ENCODE assay signal across 9 cellular contexts in genomic region chr17:1713878-1714487, GRCh38. TPM values are rescaled to one million over a fixed set of nuclear protein-coding genes. Genes with fewer than 3 reads are reported as not detected.
DNase-seq lines count a peak whose midpoint lies in the region; ATAC-seq lines count a peak whose summit lies in the region.
"Had no signal": no experiment of that assay in that cellular context is flagged by ENCODE, and none has a peak within 500 bp of the region (broad histone marks: within the 10 kb centered on the region; RNA-seq: fewer than 3 reads in every experiment).

No MANE protein-coding gene starts in this region.

- H3K36me3 ChIP-seq in mesodermal cell (ENCODE audit: control insufficient read depth, insufficient read depth, low read length): peaks cover 36% of the 10 kb centered on the region

- peak overlapping the region; percentile 44 for H3K4me3 Mint-ChIP-seq in activated CD4-positive, alpha-beta T cell treated with anti-CD3 and anti-CD28 coated beads for 36 hours
- H3K4me3 Mint-ChIP-seq in central memory CD8-positive, alpha-beta T cell: peak overlapping the region; percentile 94

- POLR2A ChIA-PET in activated CD4-positive, alpha-beta T cell treated with anti-CD3 and anti-CD28 coated beads for 36 hours (lab: Charles Lee): interaction anchor here (0.6 to 0.7 kb wide), 2 partner anchors 446 to 616 kb away, joined by 3 to 4 read pairs; no protein-coding TSS in a partner anchor

- no peaks in the 10 kb centered on the region for H3K9me3 ChIP-seq in mesodermal cell (ENCODE audit: control insufficient read depth, low read length)
- H3K9me3 ChIP-seq: neutrophil had no signal

- intact Hi-C loops in activated CD4-positive, alpha-beta T cell treated with anti-CD3 and anti-CD28 coated beads for 36 hours (cut with DNase I, micrococcal nuclease): loop anchor here in 1 of 2 experiments (10.0 kb wide), 1 partner anchor 149 kb away; the partner anchor contains the start of gene PITPNA

- CTCF ChIA-PET in activated CD4-positive, alpha-beta T cell treated with anti-CD3 and anti-CD28 coated beads for 36 hours (lab: Charles Lee): interaction anchor here (0.6 to 2.5 kb wide), 4 partner anchors 10 to 151 kb away, joined by 3 to 8 read pairs (median 4); partner anchors contain the start of gene PITPNA

- H3K4me3 ChIP-seq in mesodermal cell (ENCODE audit: extremely low read depth, insufficient read depth, low read length, poor library complexity, severe bottlenecking): peak overlapping the region; percentile 99

- ATAC-seq in activated CD4-positive, alpha-beta T cell treated with anti-CD3 and anti-CD28 coated beads for 36 hours: no peak
- no peak for ATAC-seq in central memory CD8-positive, alpha-beta T cell (replicated peaks; ENCODE audit: extremely low read depth, poor library complexity, severe bottlenecking)

- peaks cover 26% of the 10 kb centered on the region for H3K4me1 Mint-ChIP-seq in activated CD4-positive, alpha-beta T cell treated with anti-CD3 and anti-CD28 coated beads for 36 hours
- H3K4me1 Mint-ChIP-seq in central memory CD8-positive, alpha-beta T cell: peaks cover 41% of the 10 kb centered on the region

- H3K36me3 Mint-ChIP-seq in activated CD4-positive, alpha-beta T cell treated with anti-CD3 and anti-CD28 coated beads for 36 hours (ENCODE audit: low read depth): no peaks in the 10 kb centered on the region
- peaks cover 19% of the 10 kb centered on the region for H3K36me3 Mint-ChIP-seq in central memory CD8-positive, alpha-beta T cell (ENCODE audit: insufficient read depth)

- WGBS in mesodermal cell (ENCODE audit: insufficient coverage in 2 of 2), 2 experiments: 7 to 12% methylated on average over 8 to 10 of the region's 11 CpGs

- peaks cover 4% of the 10 kb centered on the region for H3K27me3 Mint-ChIP-seq in activated CD4-positive, alpha-beta T cell treated with anti-CD3 and anti-CD28 coated beads for 36 hours
- H3K27me3 Mint-ChIP-seq in central memory CD8-positive, alpha-beta T cell: no peaks in the 10 kb centered on the region

- peaks cover 44% of the 10 kb centered on the region for H3K4me1 ChIP-seq in mesodermal cell (ENCODE audit: control insufficient read depth, insufficient read depth, low read length, poor library complexity, severe bottlenecking)

- no peak for DNase-seq in activated CD4-positive, alpha-beta T cell treated with anti-CD3 and anti-CD28 coated beads for 36 hours
- DNase-seq in activated CD4-positive, alpha-beta T cell treated with anti-CD3 and anti-CD28 coated beads, Interleukin-2, amount 50 U/mL, for 1 hour: no peak
- DNase-seq in NCI-H510A (lab: John Stamatoyannopoulos, UW): peak; percentile 22
- DNase-seq in central memory CD8-positive, alpha-beta T cell (ENCODE audit: low spot score in 2 of 2): no peak
- no peak for DNase-seq in Kasumi-1 (lab: John Stamatoyannopoulos, UW)
- DNase-seq in RPMI8226: no peak
- no peak for DNase-seq in effector CD8-positive, alpha-beta T cell (lab: John Stamatoyannopoulos, UW)

- no peak overlapping the region for H3K27ac Mint-ChIP-seq in activated CD4-positive, alpha-beta T cell treated with anti-CD3 and anti-CD28 coated beads for 36 hours
- no peak overlapping the region for H3K27ac Mint-ChIP-seq in central memory CD8-positive, alpha-beta T cell (ENCODE audit: low read depth)

- H3K9me3 Mint-ChIP-seq in activated CD4-positive, alpha-beta T cell treated with anti-CD3 and anti-CD28 coated beads for 36 hours (ENCODE audit: low read depth): no peaks in the 10 kb centered on the region
- H3K9me3 Mint-ChIP-seq in central memory CD8-positive, alpha-beta T cell: no peaks in the 10 kb centered on the region

- H3K27ac ChIP-seq in mesodermal cell (ENCODE audit: low read depth, low read length, severe bottlenecking): peak overlapping the region; percentile 97

RNA-seq across cellular contexts. Expression of gene TLCD2, which starts 3.8 kb away (rescaled TPM):
- total RNA-seq in activated CD4-positive, alpha-beta T cell treated with anti-CD3 and anti-CD28 coated beads for 36 hours: under 1 TPM; 0.30 to 0.39 TPM
- 0.85 TPM for polyA plus RNA-seq in mesodermal cell (2013, experiment 1 of 2)
- 1.2 TPM for polyA plus RNA-seq in mesodermal cell (2013, experiment 2 of 2)

RNA-seq across cellular contexts. Expression of gene WDR81, which starts 10.5 kb away (rescaled TPM):
- 1 to 10 TPM; 6.9 to 8.6 TPM for total RNA-seq in activated CD4-positive, alpha-beta T cell treated with anti-CD3 and anti-CD28 coated beads for 36 hours
- 9.8 TPM for polyA plus RNA-seq in mesodermal cell (2013, experiment 1 of 2)
- polyA plus RNA-seq in mesodermal cell (2013, experiment 2 of 2): 9.6 TPM

RNA-seq across cellular contexts. Expression of gene SERPINF2, which starts 28.7 kb away (rescaled TPM):
- total RNA-seq in activated CD4-positive, alpha-beta T cell treated with anti-CD3 and anti-CD28 coated beads for 36 hours: under 1 TPM in 1 of 2 experiments, not detected in 1; 0.12 TPM
- 0.22 TPM for polyA plus RNA-seq in mesodermal cell (2013, experiment 1 of 2)
- not detected for polyA plus RNA-seq in mesodermal cell (2013, experiment 2 of 2)

RNA-seq across cellular contexts. Expression of gene PRPF8, which starts 29.3 kb away (rescaled TPM):
- total RNA-seq in activated CD4-positive, alpha-beta T cell treated with anti-CD3 and anti-CD28 coated beads for 36 hours: 100 to 1,000 TPM; 391 to 425 TPM
- 225 TPM for polyA plus RNA-seq in mesodermal cell (2013, experiment 1 of 2)
- polyA plus RNA-seq in mesodermal cell (2013, experiment 2 of 2): 184 TPM

RNA-seq across cellular contexts. Expression of gene SERPINF1, which starts 47.9 kb away (rescaled TPM):
- total RNA-seq in activated CD4-positive, alpha-beta T cell treated with anti-CD3 and anti-CD28 coated beads for 36 hours: under 1 TPM; 0.27 to 0.47 TPM
- polyA plus RNA-seq in mesodermal cell (2013, experiment 1 of 2): 31.4 TPM
- polyA plus RNA-seq in mesodermal cell (2013, experiment 2 of 2): 34.2 TPM
